Comparison of ENCODE assay signal across 19 cellular contexts in the genomic region with DNA sequence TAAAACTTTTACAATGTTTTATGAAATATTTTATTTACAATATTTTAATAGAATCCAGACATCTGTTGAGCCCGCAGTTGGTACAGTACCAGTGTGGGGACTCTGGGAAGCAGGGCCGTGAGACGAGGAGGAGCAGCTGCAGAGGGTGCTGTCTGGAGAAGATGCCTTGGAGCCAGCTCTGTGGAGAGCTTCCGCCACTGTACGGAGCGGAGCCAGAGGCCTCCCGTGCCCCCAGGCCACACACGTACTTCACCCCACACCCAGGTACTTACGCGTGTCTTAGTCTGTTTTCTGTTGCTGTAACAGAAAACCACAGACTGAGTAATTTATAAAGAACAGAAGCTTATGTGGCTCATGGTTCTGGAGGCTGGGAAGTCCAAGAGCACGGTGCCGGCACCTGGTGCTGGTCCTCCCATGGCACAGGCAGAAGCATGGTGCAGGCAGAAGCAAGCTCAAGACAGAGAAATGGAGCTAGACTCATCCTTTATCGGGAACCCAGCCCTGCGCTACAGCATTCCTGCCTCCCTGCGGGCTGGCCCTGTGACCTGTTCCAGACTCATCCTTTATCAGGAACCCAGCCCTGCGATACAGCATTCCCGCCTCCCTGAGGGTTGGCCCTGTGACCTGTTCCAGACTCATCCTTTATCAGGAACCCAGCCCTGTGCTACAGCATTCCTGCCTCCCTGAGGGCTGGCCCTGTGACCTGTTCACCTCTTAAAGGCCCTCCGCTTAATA.
"Had no signal": no experiment of that assay in that cellular context is flagged by ENCODE, and none has a peak within 500 bp of the region (broad histone marks: within the 10 kb centered on the region; RNA-seq: fewer than 3 reads in every experiment).

No MANE protein-coding gene starts in this region.

- H3K9me3 ChIP-seq: transverse colon had no signal

- H3K27me3 Mint-ChIP-seq: brain; natural killer cell treated with Interleukin-12 subunit alpha and Interleukin-12 subunit beta and Interleukin-15 and Interleukin-18, amount 100 ng/mL, for 72 hours; stimulated activated naive CD8-positive, alpha-beta T cell treated with anti-CD3 and anti-CD28 coated beads, Interleukin-15, Interleukin-2, amounts not matched to agents 100 ng/mL and 50 ng/mL, for 24 hours had no signal

- H3K27ac ChIP-seq: dorsolateral prefrontal cortex, left lung, psoas muscle, right atrium auricular region, transverse colon had no signal

- H3K27me3 ChIP-seq: dorsolateral prefrontal cortex, left lung, right atrium auricular region, transverse colon had no signal

- H3K4me3 Mint-ChIP-seq: activated T-cell treated with anti-CD3 and anti-CD28 coated beads, Interleukin-2, amount 50 U/mL, for 72 hours; brain; natural killer cell treated with Interleukin-12 subunit alpha and Interleukin-12 subunit beta and Interleukin-15 and Interleukin-18, amount 100 ng/mL, for 72 hours; stimulated activated naive CD8-positive, alpha-beta T cell treated with anti-CD3 and anti-CD28 coated beads, Interleukin-15, Interleukin-2, amounts not matched to agents 100 ng/mL and 50 ng/mL, for 24 hours; WTC11 had no signal

- DNase-seq: activated CD8-positive, alpha-beta memory T cell treated with anti-CD3 and anti-CD28 coated beads, Interleukin-2, amount 50 U/mL, for 48 hours; activated T-cell treated with anti-CD3 and anti-CD28 coated beads, Interleukin-2, amount 50 U/mL, for 72 hours; caudate nucleus; foreskin fibroblast; left lung; mammary epithelial cell; midbrain; stimulated activated CD4-positive, alpha-beta T cell treated with anti-CD3 and anti-CD28 coated beads, Interleukin-1b, Interleukin-23, amount 100 ng/mL, for 48 hours; T-helper 9 cell; transverse colon had no signal

- H3K4me1 ChIP-seq: left lung, psoas muscle, right atrium auricular region, transverse colon had no signal

- FAIRE-seq: colon had no signal

- H3K4me3 ChIP-seq: dorsolateral prefrontal cortex, left lung, psoas muscle, right atrium auricular region, transverse colon had no signal

- ATAC-seq: activated naive CD4-positive, alpha-beta T cell treated with anti-CD3 and anti-CD28 coated beads, Interleukin-2, amount 50 U/mL, for 72 hours; activated T-cell treated with anti-CD3 and anti-CD28 coated beads, Interleukin-2, amount 50 U/mL, for 72 hours; left lung; natural killer cell treated with Interleukin-12 subunit alpha and Interleukin-12 subunit beta and Interleukin-15 and Interleukin-18, amount 100 ng/mL, for 72 hours; psoas muscle; WTC11 had no signal

- H3K27ac Mint-ChIP-seq: activated naive CD4-positive, alpha-beta T cell treated with anti-CD3 and anti-CD28 coated beads, Interleukin-2, amount 50 U/mL, for 72 hours; activated T-cell treated with anti-CD3 and anti-CD28 coated beads, Interleukin-2, amount 50 U/mL, for 72 hours; brain; natural killer cell treated with Interleukin-12 subunit alpha and Interleukin-12 subunit beta and Interleukin-15 and Interleukin-18, amount 100 ng/mL, for 72 hours; stimulated activated naive CD8-positive, alpha-beta T cell treated with anti-CD3 and anti-CD28 coated beads, Interleukin-15, Interleukin-2, amounts not matched to agents 100 ng/mL and 50 ng/mL, for 24 hours; WTC11 had no signal

- H3K9me3 Mint-ChIP-seq: activated naive CD4-positive, alpha-beta T cell treated with anti-CD3 and anti-CD28 coated beads, Interleukin-2, amount 50 U/mL, for 72 hours; activated T-cell treated with anti-CD3 and anti-CD28 coated beads, Interleukin-2, amount 50 U/mL, for 72 hours; brain; natural killer cell treated with Interleukin-12 subunit alpha and Interleukin-12 subunit beta and Interleukin-15 and Interleukin-18, amount 100 ng/mL, for 72 hours; stimulated activated naive CD8-positive, alpha-beta T cell treated with anti-CD3 and anti-CD28 coated beads, Interleukin-15, Interleukin-2, amounts not matched to agents 100 ng/mL and 50 ng/mL, for 24 hours; WTC11 had no signal

- H3K4me1 Mint-ChIP-seq: brain, WTC11 had no signal
